19 cellular contexts compared by ENCODE assay signal in genomic region chr2:69384618-69385081, GRCh38. TPM values are rescaled to one million over a fixed set of nuclear protein-coding genes. Genes with fewer than 3 reads are reported as not detected.
DNase-seq lines count a peak whose midpoint lies in the region; ATAC-seq and TF ChIP-seq lines count a peak whose summit lies in the region.
"Had no signal": no experiment of that assay in that cellular context is flagged by ENCODE, and none has a peak within 500 bp of the region (broad histone marks: within the 10 kb centered on the region; RNA-seq: fewer than 3 reads in every experiment).

No MANE protein-coding gene starts in this region.

- H3K9me3 ChIP-seq in BLaER1 (no peaks in the 10 kb centered on the region), MM.1S (replicated peaks; ENCODE audit: insufficient read depth, low read length) (no peaks in the 10 kb centered on the region), colonic mucosa (no peaks in the 10 kb centered on the region), heart left ventricle (no peaks in the 10 kb centered on the region)
- H3K9me3 ChIP-seq: left ventricle myocardium inferior, upper lobe of left lung had no signal

- TF ChIP-seq CTCF in MM.1S (IDR thresholded peaks at IDR 0.05; ENCODE audit: low read length) = no peak
- TF ChIP-seq CTCF in colonic mucosa (IDR thresholded peaks at IDR 0.05) = no peak
- no peak for TF ChIP-seq CTCF in nephron (IDR thresholded peaks at IDR 0.05; ENCODE audit: unreplicated experiment in 3 of 3)
- TF ChIP-seq CTCF in heart left ventricle (IDR thresholded peaks at IDR 0.05) = no peak
- no peak for TF ChIP-seq CTCF in dorsolateral prefrontal cortex (IDR thresholded peaks at IDR 0.05 in 54 of 56, conservative IDR thresholded peaks at IDR 0.05 in 2 of 56; ENCODE audit: low read depth in 1 of 56, partially characterized antibody in 56 of 56)

- peak overlapping the region; percentile 87 for H3K4me2 ChIP-seq in BLaER1
- peak overlapping the region; percentile 87; the same call in 1 of the 2 replicates for H3K4me2 ChIP-seq in MM.1S (ENCODE audit: low read depth, low read length)
- H3K4me2 ChIP-seq: neural progenitor cell had no signal

- intact Hi-C loops in colonic mucosa (cut with DNase I) (no loop called here), heart left ventricle (cut with DNase I) (loop anchor here in 4 of 10 donors (5.0 to 10.0 kb wide), 2 partner anchors 53 to 100 kb away; partner anchors contain the start of gene NFU1 (in 3 of the 4)), dorsolateral prefrontal cortex (cut with DNase I) (loop anchor here in 1 of 2 donors (10.0 kb wide), 2 partner anchors 260 to 330 kb away; partner anchors contain the start of gene AAK1)

- H3K4me1 ChIP-seq in BLaER1 (peaks cover 70% of the 10 kb centered on the region), MM.1S (ENCODE audit: low read length) (peaks cover 24% of the 10 kb centered on the region), colonic mucosa (peaks cover 9% of the 10 kb centered on the region), heart left ventricle (peaks cover 0 to 70% (median 21%) of the 10 kb centered on the region in 12 donors)

- DNase-seq in MM.1S (no peak), colonic mucosa (no peak), mesenteric fat pad (ENCODE audit: low spot score) (no peak), heart left ventricle (no peak), dorsolateral prefrontal cortex (no peak)
- DNase-seq in activated naive CD4-positive, alpha-beta T cell treated with anti-CD3 and anti-CD28 coated beads, Interleukin-2, amount 50 U/mL, for 16 hours = no peak
- DNase-seq: activated CD4-positive, alpha-beta T cell treated with anti-CD3 and anti-CD28 coated beads, Interleukin-2, amount 50 U/mL, for 48 hours; C1 segment of cervical spinal cord; GOT3; hypothalamus; Karpas-422; left ventricle myocardium inferior; NCI-H187 treated with DMSO at 0.1 percent for 48 hours; T-helper 9 cell; upper lobe of left lung had no signal

- no peaks in the 10 kb centered on the region for H3K9me2 ChIP-seq in MM.1S (replicated peaks; ENCODE audit: insufficient read depth, low read length)

- H3K27ac ChIP-seq in BLaER1 (no peak overlapping the region), MM.1S (ENCODE audit: low read length) (no peak overlapping the region), colonic mucosa (peak overlapping the region; percentile 84), heart left ventricle (no peak overlapping the region), dorsolateral prefrontal cortex (no peak overlapping the region)
- H3K27ac ChIP-seq: left ventricle myocardium inferior, neural progenitor cell had no signal

- H4K20me1 ChIP-seq in BLaER1 (peaks cover 67% of the 10 kb centered on the region), MM.1S (ENCODE audit: insufficient read depth, low read length) (peaks cover 12% of the 10 kb centered on the region; the same call in 1 of the 2 replicates)

- peaks cover 22% of the 10 kb centered on the region for H3K36me3 Mint-ChIP-seq in nephron (ENCODE audit: low read depth)

- no peaks in the 10 kb centered on the region for H3K9me3 Mint-ChIP-seq in nephron
- H3K9me3 Mint-ChIP-seq: activated T-helper 17 cell treated with anti-CD3 and anti-CD28 coated beads, Interleukin-2, amount 50 U/mL, for 72 hours; neural progenitor cell had no signal

- no peak overlapping the region for H2AFZ ChIP-seq in MM.1S (ENCODE audit: low read length)
- H2AFZ ChIP-seq: neural progenitor cell had no signal

- H3K27ac Mint-ChIP-seq in nephron = no peak overlapping the region
- H3K27ac Mint-ChIP-seq: activated T-helper 17 cell treated with anti-CD3 and anti-CD28 coated beads, Interleukin-2, amount 50 U/mL, for 72 hours; neural progenitor cell had no signal

- H3K36me3 ChIP-seq in BLaER1 = peaks cover 13% of the 10 kb centered on the region
- no peaks in the 10 kb centered on the region for H3K36me3 ChIP-seq in MM.1S (replicated peaks; ENCODE audit: insufficient read depth, low read length)
- H3K36me3 ChIP-seq in colonic mucosa = no peaks in the 10 kb centered on the region
- no peaks in the 10 kb centered on the region for H3K36me3 ChIP-seq in heart left ventricle
- H3K36me3 ChIP-seq: left ventricle myocardium inferior, neural progenitor cell, upper lobe of left lung had no signal

- H3K4me1 Mint-ChIP-seq in nephron = peaks cover 33% of the 10 kb centered on the region

- peaks cover 28% of the 10 kb centered on the region for H3F3A ChIP-seq in MM.1S (ENCODE audit: insufficient read depth, low read length)

- H3K79me2 ChIP-seq in MM.1S (ENCODE audit: low read length) = peaks cover 74% of the 10 kb centered on the region

- no peak for ATAC-seq in heart left ventricle
- ATAC-seq: activated T-helper 17 cell treated with anti-CD3 and anti-CD28 coated beads, Interleukin-2, amount 50 U/mL, for 72 hours had no signal

- 90 to 97% (median 96%) methylated on average over 5 of the region's 5 CpGs for WGBS in heart left ventricle, 4 donors

- H3K27me3 ChIP-seq in BLaER1 = no peaks in the 10 kb centered on the region
- H3K27me3 ChIP-seq in MM.1S (replicated peaks; ENCODE audit: insufficient read depth, low read length) = no peaks in the 10 kb centered on the region
- H3K27me3 ChIP-seq in colonic mucosa = no peaks in the 10 kb centered on the region
- no peaks in the 10 kb centered on the region for H3K27me3 ChIP-seq in heart left ventricle
- H3K27me3 ChIP-seq in dorsolateral prefrontal cortex = no peaks in the 10 kb centered on the region
- H3K27me3 ChIP-seq: neural progenitor cell, upper lobe of left lung had no signal

- H3K4me3 ChIP-seq in BLaER1 = no peak overlapping the region
- H3K4me3 ChIP-seq in MM.1S (ENCODE audit: low read length) = no peak overlapping the region
- no peak overlapping the region for H3K4me3 ChIP-seq in colonic mucosa
- peak overlapping the region in 1 of 12 donors; percentile 88 for H3K4me3 ChIP-seq in heart left ventricle
- no peak overlapping the region for H3K4me3 ChIP-seq in dorsolateral prefrontal cortex
- H3K4me3 ChIP-seq: neural progenitor cell, upper lobe of left lung had no signal

- peak overlapping the region in 2 of 3 experiments; percentile 15 to 38 for H3K4me3 Mint-ChIP-seq in nephron
- H3K4me3 Mint-ChIP-seq: activated T-helper 17 cell treated with anti-CD3 and anti-CD28 coated beads, Interleukin-2, amount 50 U/mL, for 72 hours; neural progenitor cell had no signal

- no peak overlapping the region for H3K9ac ChIP-seq in BLaER1
- H3K9ac ChIP-seq in MM.1S (ENCODE audit: low read length) = no peak overlapping the region
- H3K9ac ChIP-seq in colonic mucosa (ENCODE audit: low read depth in 2 of 2, low read length in 2 of 2) = no peak overlapping the region
- H3K9ac ChIP-seq: neural progenitor cell had no signal

- no peak for TF ChIP-seq POLR2A in heart left ventricle (IDR thresholded peaks at IDR 0.05)

- no peaks in the 10 kb centered on the region for H3K27me3 Mint-ChIP-seq in nephron (ENCODE audit: low read depth)
- H3K27me3 Mint-ChIP-seq: activated T-helper 17 cell treated with anti-CD3 and anti-CD28 coated beads, Interleukin-2, amount 50 U/mL, for 72 hours had no signal

RNA-seq across cellular contexts. Expression of gene GFPT1, which starts 2.4 kb away (rescaled TPM):
- 100 to 1,000 TPM; 218 to 289 TPM for total RNA-seq in colonic mucosa
- total RNA-seq in mesenteric fat pad = 195 TPM
- total RNA-seq in heart left ventricle = 10 to 100 TPM; 22.6 to 87.9 (median 46.9) TPM
- 10 to 100 TPM in 1 of 2 donors, 1 to 10 TPM in 1; 5.7 to 28.5 TPM for polyA plus RNA-seq in heart left ventricle
- 10 to 100 TPM; 18.0 to 44.5 (median 31.9) TPM for total RNA-seq in dorsolateral prefrontal cortex

RNA-seq across cellular contexts. Expression of gene NFU1, which starts 52.6 kb away (rescaled TPM):
- total RNA-seq in colonic mucosa (10 to 100 TPM; 58.4 to 62.0 TPM), mesenteric fat pad (94.2 TPM), heart left ventricle (100 to 1,000 TPM in 6 of 9 donors, 10 to 100 TPM in 3; 76.6 to 144 (median 110) TPM), dorsolateral prefrontal cortex (10 to 100 TPM; 27.9 to 60.5 (median 41.9) TPM)
- 100 to 1,000 TPM in 1 of 2 donors, 10 to 100 TPM in 1; 61.5 to 156 TPM for polyA plus RNA-seq in heart left ventricle
